ENCODE assay signal across 38 cellular contexts in the genomic region with DNA sequence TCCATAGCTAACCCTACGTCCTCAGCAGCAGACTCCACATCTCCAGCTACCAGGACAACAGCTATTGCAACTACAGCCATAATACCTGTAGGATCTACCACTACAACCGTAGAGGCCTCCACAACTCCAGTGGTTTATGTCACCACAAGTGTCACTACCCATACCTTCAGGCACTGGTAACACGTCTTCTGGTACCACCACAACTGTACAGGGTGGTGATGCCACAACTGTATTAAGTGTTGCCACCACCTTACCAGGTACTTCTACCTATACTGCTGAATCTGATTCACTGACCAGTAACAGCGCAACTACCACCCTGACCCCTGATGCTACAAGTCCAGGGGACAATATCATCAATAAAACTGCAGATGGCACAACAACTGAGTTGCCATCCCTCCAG. TPM values are rescaled to one million over a fixed set of nuclear protein-coding genes. Genes with fewer than 3 reads are reported as not detected.
DNase-seq lines count a peak whose midpoint lies in the region; ATAC-seq, FAIRE-seq and TF ChIP-seq lines count a peak whose summit lies in the region.
"Had no signal": no experiment of that assay in that cellular context is flagged by ENCODE, and none has a peak within 500 bp of the region (broad histone marks: within the 10 kb centered on the region; RNA-seq: fewer than 3 reads in every experiment).

No MANE protein-coding gene starts in this region.

- H3K4me1 Mint-ChIP-seq in activated naive CD8-positive, alpha-beta T cell treated with anti-CD3 and anti-CD28 coated beads, Interleukin-2, amount 50 U/mL, for 24 hours: no peaks in the 10 kb centered on the region
- no peaks in the 10 kb centered on the region for H3K4me1 Mint-ChIP-seq in activated naive CD8-positive, alpha-beta T cell treated with anti-CD3 and anti-CD28 coated beads for 36 hours
- no peaks in the 10 kb centered on the region for H3K4me1 Mint-ChIP-seq in stimulated activated effector memory CD8-positive, alpha-beta T cell treated with anti-CD3 and anti-CD28 coated beads, Interleukin-12 subunit alpha, Interleukin-12 subunit beta, amount 100 ng/mL, for 72 hours
- no peaks in the 10 kb centered on the region for H3K4me1 Mint-ChIP-seq in stimulated activated memory B cell treated with anti-CD40 and anti-IgM and Interleukin-4, amounts not matched to agents 10 μg/mL and 1 μg/mL and 100 μg/mL, for 72 hours
- no peaks in the 10 kb centered on the region for H3K4me1 Mint-ChIP-seq in T-helper 2 cell treated with Interferon-gamma antibody and Interleukin-4, amounts not matched to agents 5 μg/mL and 100 μg/mL, for 36 hours (ENCODE audit: low read depth)
- H3K4me1 Mint-ChIP-seq: B cell; CD14-positive monocyte; CD4-positive, alpha-beta memory T cell; CD4-positive, CD25-positive, alpha-beta regulatory T cell; CD8-positive, alpha-beta memory T cell had no signal

- H3K27me3 Mint-ChIP-seq in activated naive CD8-positive, alpha-beta T cell treated with anti-CD3 and anti-CD28 coated beads, Interleukin-2, amount 50 U/mL, for 24 hours: no peaks in the 10 kb centered on the region
- no peaks in the 10 kb centered on the region for H3K27me3 Mint-ChIP-seq in activated naive CD8-positive, alpha-beta T cell treated with anti-CD3 and anti-CD28 coated beads for 36 hours
- no peaks in the 10 kb centered on the region for H3K27me3 Mint-ChIP-seq in stimulated activated memory B cell treated with anti-CD40 and anti-IgM and Interleukin-4, amounts not matched to agents 10 μg/mL and 1 μg/mL and 100 μg/mL, for 72 hours
- no peaks in the 10 kb centered on the region for H3K27me3 Mint-ChIP-seq in T-helper 2 cell treated with Interferon-gamma antibody and Interleukin-4, amounts not matched to agents 5 μg/mL and 100 μg/mL, for 36 hours (ENCODE audit: low read depth)
- H3K27me3 Mint-ChIP-seq: B cell; CD4-positive, alpha-beta memory T cell; CD4-positive, alpha-beta T cell; CD4-positive, CD25-positive, alpha-beta regulatory T cell; CD8-positive, alpha-beta memory T cell had no signal

- H3K27ac Mint-ChIP-seq in activated naive CD8-positive, alpha-beta T cell treated with anti-CD3 and anti-CD28 coated beads, Interleukin-2, amount 50 U/mL, for 24 hours: no peak overlapping the region
- no peak overlapping the region for H3K27ac Mint-ChIP-seq in activated naive CD8-positive, alpha-beta T cell treated with anti-CD3 and anti-CD28 coated beads for 36 hours
- no peak overlapping the region for H3K27ac Mint-ChIP-seq in stimulated activated effector memory CD8-positive, alpha-beta T cell treated with anti-CD3 and anti-CD28 coated beads, Interleukin-12 subunit alpha, Interleukin-12 subunit beta, amount 100 ng/mL, for 72 hours
- no peak overlapping the region for H3K27ac Mint-ChIP-seq in stimulated activated memory B cell treated with anti-CD40 and anti-IgM and Interleukin-4, amounts not matched to agents 10 μg/mL and 1 μg/mL and 100 μg/mL, for 72 hours
- no peak overlapping the region for H3K27ac Mint-ChIP-seq in T-helper 2 cell treated with Interferon-gamma antibody and Interleukin-4, amounts not matched to agents 5 μg/mL and 100 μg/mL, for 36 hours
- H3K27ac Mint-ChIP-seq: B cell; CD14-positive monocyte; CD4-positive, alpha-beta memory T cell; CD4-positive, alpha-beta T cell; CD4-positive, CD25-positive, alpha-beta regulatory T cell; CD8-positive, alpha-beta memory T cell; CD8-positive, alpha-beta T cell had no signal

- no peak for DNase-seq in activated naive CD8-positive, alpha-beta T cell treated with anti-CD3 and anti-CD28 coated beads, Interleukin-2, amount 50 U/mL, for 24 hours
- no peak for DNase-seq in activated naive CD8-positive, alpha-beta T cell treated with anti-CD3 and anti-CD28 coated beads for 36 hours
- DNase-seq in bronchial epithelial cell (ENCODE audit: low read depth) (no peak), RCC 7860 (ENCODE audit: low spot score) (no peak)
- no peak for DNase-seq in stimulated activated effector memory CD8-positive, alpha-beta T cell treated with anti-CD3 and anti-CD28 coated beads, Interleukin-12 subunit alpha, Interleukin-12 subunit beta, amount 100 ng/mL, for 72 hours (ENCODE audit: low spot score in 2 of 2)
- DNase-seq in T-helper 2 cell treated with Interferon-gamma antibody and Interleukin-4, amounts not matched to agents 5 μg/mL and 100 μg/mL, for 36 hours (ENCODE audit: low spot score): no peak
- DNase-seq: 8988T; ACHN; AML-193; BE2C; C1 segment of cervical spinal cord; Caco-2; Calu3; CD4-positive, alpha-beta memory T cell; CD4-positive, alpha-beta T cell; CD4-positive, CD25-positive, alpha-beta regulatory T cell; CD8-positive, alpha-beta memory T cell; CD8-positive, alpha-beta T cell; COR-L47; DMS 273 treated with DMSO at 0.1 percent for 48 hours; DMS153; DMS53; DMS79; DMS79 treated with DMSO at 0.1 percent for 48 hours; DND-41; EL had no signal

- no peak overlapping the region for H3K4me3 ChIP-seq in bronchial epithelial cell (ENCODE audit: low read depth, low read length)
- H3K4me3 ChIP-seq: A549; BLaER1; BLaER1 treated with 17β-estradiol and CSF1 and Interleukin-3, amounts not matched to agents 10 nM and 100 nM had no signal

- H3K9me3 Mint-ChIP-seq in activated naive CD8-positive, alpha-beta T cell treated with anti-CD3 and anti-CD28 coated beads, Interleukin-2, amount 50 U/mL, for 24 hours: no peaks in the 10 kb centered on the region
- no peaks in the 10 kb centered on the region for H3K9me3 Mint-ChIP-seq in activated naive CD8-positive, alpha-beta T cell treated with anti-CD3 and anti-CD28 coated beads for 36 hours
- peaks cover 4% of the 10 kb centered on the region for H3K9me3 Mint-ChIP-seq in stimulated activated effector memory CD8-positive, alpha-beta T cell treated with anti-CD3 and anti-CD28 coated beads, Interleukin-12 subunit alpha, Interleukin-12 subunit beta, amount 100 ng/mL, for 72 hours
- peaks cover 2% of the 10 kb centered on the region for H3K9me3 Mint-ChIP-seq in stimulated activated memory B cell treated with anti-CD40 and anti-IgM and Interleukin-4, amounts not matched to agents 10 μg/mL and 1 μg/mL and 100 μg/mL, for 72 hours
- no peaks in the 10 kb centered on the region for H3K9me3 Mint-ChIP-seq in T-helper 2 cell treated with Interferon-gamma antibody and Interleukin-4, amounts not matched to agents 5 μg/mL and 100 μg/mL, for 36 hours
- H3K9me3 Mint-ChIP-seq: CD8-positive, alpha-beta memory T cell had no signal

- peak; percentile 36 for FAIRE-seq in bronchial epithelial cell (lab: Jason Lieb, UNC)
- FAIRE-seq in RCC 7860 (lab: Jason Lieb, UNC): no peak
- FAIRE-seq: A204.1, A549, D721Med had no signal

- no peaks in the 10 kb centered on the region for H3K36me3 Mint-ChIP-seq in activated naive CD8-positive, alpha-beta T cell treated with anti-CD3 and anti-CD28 coated beads, Interleukin-2, amount 50 U/mL, for 24 hours (ENCODE audit: low read depth)
- H3K36me3 Mint-ChIP-seq in activated naive CD8-positive, alpha-beta T cell treated with anti-CD3 and anti-CD28 coated beads for 36 hours: no peaks in the 10 kb centered on the region
- no peaks in the 10 kb centered on the region for H3K36me3 Mint-ChIP-seq in stimulated activated effector memory CD8-positive, alpha-beta T cell treated with anti-CD3 and anti-CD28 coated beads, Interleukin-12 subunit alpha, Interleukin-12 subunit beta, amount 100 ng/mL, for 72 hours
- H3K36me3 Mint-ChIP-seq in stimulated activated memory B cell treated with anti-CD40 and anti-IgM and Interleukin-4, amounts not matched to agents 10 μg/mL and 1 μg/mL and 100 μg/mL, for 72 hours: no peaks in the 10 kb centered on the region
- no peaks in the 10 kb centered on the region for H3K36me3 Mint-ChIP-seq in T-helper 2 cell treated with Interferon-gamma antibody and Interleukin-4, amounts not matched to agents 5 μg/mL and 100 μg/mL, for 36 hours (ENCODE audit: low read depth)
- H3K36me3 Mint-ChIP-seq: CD14-positive monocyte; CD4-positive, alpha-beta memory T cell; CD4-positive, CD25-positive, alpha-beta regulatory T cell; CD8-positive, alpha-beta memory T cell; CD8-positive, alpha-beta T cell had no signal

- ATAC-seq in activated naive CD8-positive, alpha-beta T cell treated with anti-CD3 and anti-CD28 coated beads, Interleukin-2, amount 50 U/mL, for 24 hours: peak; percentile 24
- peak; percentile 34 for ATAC-seq in stimulated activated effector memory CD8-positive, alpha-beta T cell treated with anti-CD3 and anti-CD28 coated beads, Interleukin-12 subunit alpha, Interleukin-12 subunit beta, amount 100 ng/mL, for 72 hours
- peak; percentile 50 for ATAC-seq in stimulated activated memory B cell treated with anti-CD40 and anti-IgM and Interleukin-4, amounts not matched to agents 10 μg/mL and 1 μg/mL and 100 μg/mL, for 72 hours
- no peak for ATAC-seq in GM21825 (IDR thresholded peaks at IDR 0.05; ENCODE audit: unreplicated experiment)
- ATAC-seq: A549; CD8-positive, alpha-beta T cell had no signal

- H3K36me3 ChIP-seq in bronchial epithelial cell (ENCODE audit: control insufficient read depth, insufficient read depth, low read length): no peaks in the 10 kb centered on the region
- H3K36me3 ChIP-seq: BE2C; BLaER1; BLaER1 treated with 17β-estradiol and CSF1 and Interleukin-3, amounts not matched to agents 10 nM and 100 nM had no signal

- no peak for TF ChIP-seq CTCF in bronchial epithelial cell (IDR thresholded peaks at IDR 0.05; ENCODE audit: insufficient read depth, low read length, severe bottlenecking)

- H3K4me3 Mint-ChIP-seq in activated naive CD8-positive, alpha-beta T cell treated with anti-CD3 and anti-CD28 coated beads, Interleukin-2, amount 50 U/mL, for 24 hours: no peak overlapping the region
- H3K4me3 Mint-ChIP-seq in activated naive CD8-positive, alpha-beta T cell treated with anti-CD3 and anti-CD28 coated beads for 36 hours: no peak overlapping the region
- no peak overlapping the region for H3K4me3 Mint-ChIP-seq in stimulated activated effector memory CD8-positive, alpha-beta T cell treated with anti-CD3 and anti-CD28 coated beads, Interleukin-12 subunit alpha, Interleukin-12 subunit beta, amount 100 ng/mL, for 72 hours
- H3K4me3 Mint-ChIP-seq in stimulated activated memory B cell treated with anti-CD40 and anti-IgM and Interleukin-4, amounts not matched to agents 10 μg/mL and 1 μg/mL and 100 μg/mL, for 72 hours: no peak overlapping the region
- no peak overlapping the region for H3K4me3 Mint-ChIP-seq in T-helper 2 cell treated with Interferon-gamma antibody and Interleukin-4, amounts not matched to agents 5 μg/mL and 100 μg/mL, for 36 hours
- H3K4me3 Mint-ChIP-seq: B cell; CD14-positive monocyte; CD4-positive, alpha-beta memory T cell; CD4-positive, alpha-beta T cell; CD4-positive, CD25-positive, alpha-beta regulatory T cell; CD8-positive, alpha-beta memory T cell; CD8-positive, alpha-beta T cell had no signal

- H3K27me3 ChIP-seq in bronchial epithelial cell (ENCODE audit: control insufficient read depth, insufficient read depth, low read length): no peaks in the 10 kb centered on the region
- H3K27me3 ChIP-seq: BE2C; BLaER1; BLaER1 treated with 17β-estradiol and CSF1 and Interleukin-3, amounts not matched to agents 10 nM and 100 nM had no signal

RNA-seq across cellular contexts. Expression of gene CABS1, which starts 34.6 kb away (rescaled TPM):
- total RNA-seq in activated naive CD8-positive, alpha-beta T cell treated with anti-CD3 and anti-CD28 coated beads for 36 hours: not detected
- not detected in 2 replicates for total RNA-seq in bronchial epithelial cell
- total RNA-seq: A172; A673; B cell; Caco-2; Calu3; CD4-positive, alpha-beta memory T cell; CD4-positive, alpha-beta T cell; CD4-positive, CD25-positive, alpha-beta regulatory T cell; CD8-positive, alpha-beta memory T cell; CD8-positive, alpha-beta T cell; Daoy had no signal

RNA-seq across cellular contexts. Expression of gene CSN3, which starts 57.8 kb away (rescaled TPM):
- not detected for total RNA-seq in activated naive CD8-positive, alpha-beta T cell treated with anti-CD3 and anti-CD28 coated beads for 36 hours
- total RNA-seq in bronchial epithelial cell: not detected in 2 replicates
- total RNA-seq: A172; A673; B cell; Caco-2; CD4-positive, alpha-beta memory T cell; CD4-positive, alpha-beta T cell; CD4-positive, CD25-positive, alpha-beta regulatory T cell; CD8-positive, alpha-beta memory T cell; CD8-positive, alpha-beta T cell; Daoy had no signal
